8 cellular contexts compared by ENCODE assay signal in the genomic region with DNA sequence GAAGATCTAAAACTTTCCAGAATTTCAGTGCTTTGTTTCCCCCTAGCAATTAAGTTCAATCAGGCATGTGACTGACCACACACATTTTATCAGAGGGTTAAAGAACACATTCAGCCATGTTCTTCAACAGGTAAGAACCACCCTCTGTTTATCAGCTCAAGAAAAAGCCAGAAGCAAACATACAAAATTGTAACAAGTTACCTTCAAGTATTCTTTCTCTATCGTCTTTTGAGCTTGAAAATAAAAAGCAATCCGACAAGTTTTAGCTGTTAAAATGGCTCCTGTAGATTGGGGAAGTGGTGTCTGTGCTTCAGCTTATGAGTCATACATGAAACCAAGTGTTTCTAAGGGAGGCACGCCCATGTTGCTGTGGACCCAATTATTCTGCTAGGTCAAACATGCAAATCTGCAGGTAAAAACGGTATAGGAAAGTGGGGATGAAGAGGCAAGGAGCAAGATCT. TPM values are rescaled to one million over a fixed set of nuclear protein-coding genes. Genes with fewer than 3 reads are reported as not detected.
A peak's percentile ranks its signal among the peaks of the same experiment; 100 is the strongest.
DNase-seq lines count a peak whose midpoint lies in the region; ATAC-seq and TF ChIP-seq lines count a peak whose summit lies in the region.

A gene (minus strand): TSS at position 290 of the 461 bp plus-strand sequence. CDS start 37,262 bp downstream, outside the sequence.

- no peaks in the 10 kb centered on the region for H3K9me3 ChIP-seq in hepatocyte (ENCODE audit: low read depth)
- no peaks in the 10 kb centered on the region for H3K9me3 ChIP-seq in spleen

- peak; percentile 88 for ATAC-seq in GM21528 (IDR thresholded peaks at IDR 0.05; ENCODE audit: low FRiP score, unreplicated experiment)

- peak within 1 kb of the TSS; percentile 71 for H3K4me2 ChIP-seq in hepatocyte

- no peaks in the 10 kb centered on the region for H3K9me2 ChIP-seq in hepatocyte (replicated peaks; ENCODE audit: insufficient read depth)

- H3K4me3 ChIP-seq in hepatocyte (peak within 1 kb of the TSS; percentile 35), spleen (peak within 1 kb of the TSS; percentile 16 to 69 (median 33))

- H2AFZ ChIP-seq in hepatocyte: no peak within 1 kb of the TSS

- peaks cover 86% of the 10 kb centered on the region for H3K79me2 ChIP-seq in hepatocyte

- no peak for TF ChIP-seq POLR2A in spleen (IDR thresholded peaks at IDR 0.05)

- H3K27me3 ChIP-seq in hepatocyte (no peaks in the 10 kb centered on the region), spleen (replicated peaks in 1 of 7) (no peaks in the 10 kb centered on the region)

- peaks cover 19% of the 10 kb centered on the region for H4K20me1 ChIP-seq in hepatocyte (ENCODE audit: insufficient read depth, poor library complexity, severe bottlenecking)

- H3K4me1 ChIP-seq in hepatocyte (ENCODE audit: insufficient read depth): peaks cover 20% of the 10 kb centered on the region
- H3K4me1 ChIP-seq in spleen: peaks cover 6 to 65% (median 40%) of the 10 kb centered on the region in 6 donors

- TF ChIP-seq CTCF in hepatocyte (IDR thresholded peaks at IDR 0.05; ENCODE audit: poor library complexity) (no peak), spleen (IDR thresholded peaks at IDR 0.05 in 8 of 11, conservative IDR thresholded peaks at IDR 0.05 in 3 of 11) (no peak)

- WGBS in hepatocyte (ENCODE audit: low lambda C conversion rate, missing lambda C conversion rate): 19% methylated on average over 4 of the region's 4 CpGs
- 15 to 34% (median 19%) methylated on average over 4 of the region's 4 CpGs for WGBS in spleen, 5 donors

- DNase-seq in GF-D8 (lab: John Stamatoyannopoulos, UW) (peak; percentile 92), HUDEP-2 (lab: John Stamatoyannopoulos, UW; ENCODE audit: unreplicated experiment in 76 of 76) (peak in 68 of 76 experiments; percentile 5 to 83 (median 54)), SKM-1 treated with dmso at 0.1 percent for 144 hours (lab: John Stamatoyannopoulos, UW; ENCODE audit: unreplicated experiment) (peak; percentile 90), amniotic epithelial cell (ENCODE audit: low read depth) (peak; percentile 65), hepatocyte (ENCODE audit: low spot score) (peak; percentile 79), spleen (peak; percentile 83), NCI-H1930 (lab: John Stamatoyannopoulos, UW) (no peak)

- intact Hi-C loops in spleen (cut with DNase I; ENCODE audit: low total_unique reads): no loop called here

- H3K27ac ChIP-seq in hepatocyte (peak within 1 kb of the TSS; percentile 96), spleen (peak within 1 kb of the TSS; percentile 82 to 95 (median 92))

- no peaks in the 10 kb centered on the region for H3K36me3 ChIP-seq in hepatocyte (replicated peaks; ENCODE audit: insufficient read depth, low read depth)
- no peaks in the 10 kb centered on the region for H3K36me3 ChIP-seq in spleen

RNA-seq across cellular contexts. Expression of the gene that starts here (rescaled TPM):
- 91.1 and 94.6 TPM in 2 replicates for total RNA-seq in hepatocyte
- 39.4 and 44.4 TPM in 2 replicates for polyA plus RNA-seq in hepatocyte
- total RNA-seq in spleen: 100 to 1,000 TPM; 107 to 146 (median 124) TPM
- 10 to 100 TPM; 18.0 to 33.7 (median 28.3) TPM for polyA plus RNA-seq in spleen

Comparison
In these comparisons a context has a peak if more than half of its experiments do, and no peak if none do; other contexts are left out.
1. DNase-seq: peak in GF-D8 (single experiment), HUDEP-2 (68 of 76), SKM-1 treated with dmso at 0.1 percent for 144 hours (single experiment), amniotic epithelial cell (single experiment), hepatocyte (single experiment) and spleen (single experiment); none in NCI-H1930 (0 of 2).